In genomic region chr10:53358971-53359370, GRCh38 we compare ENCODE assay signal across 6 cellular contexts.
DNase-seq lines count a peak whose midpoint lies in the region; FAIRE-seq and TF ChIP-seq lines count a peak whose summit lies in the region.
"Not testable (repeated sequence)": the region's sequence is repeated elsewhere in the genome, so short reads cannot be mapped to it uniquely, and the experiment has no call there.

No MANE protein-coding gene starts in this region.

- H3K4me2 ChIP-seq in H9 (ENCODE audit: insufficient read depth, insufficient read length, low read length) = not testable (repeated sequence)
- peak overlapping the region in 1 of 2 experiments; percentile 37; a peak in 1 of 4 replicates for H3K4me2 ChIP-seq in H1 (ENCODE audit: insufficient read depth in 1 of 2, low read depth in 2 of 2, low read length in 2 of 2)

- WGBS in H9 (ENCODE audit: extremely low coverage, insufficient read length, low lambda C conversion rate) = no CpG with 5 or more reads among the region's 4 CpGs
- 14% methylated on average over 4 of the region's 4 CpGs for WGBS in HUES64
- WGBS in H1 (ENCODE audit: extremely low coverage in 1 of 2, insufficient coverage in 1 of 2, insufficient read length in 1 of 2, insufficient replicate concordance in 2 of 2, low coverage in 1 of 2, low lambda C conversion rate in 2 of 2, missing lambda C conversion rate in 1 of 2), 2 experiments = 19% methylated on average over 3 of the region's 4 CpGs; no CpG with 5 or more reads in 1 of the 2 experiments

- FAIRE-seq in H1 (lab: Jason Lieb, UNC) = not testable (repeated sequence)

- H2BK20ac ChIP-seq in H9 (ENCODE audit: low read depth, low read length, poor library complexity, severe bottlenecking); H1 (ENCODE audit: low read length): not testable (repeated sequence)

- not testable (repeated sequence) for H2BK120ac ChIP-seq in H9 (ENCODE audit: low read depth, low read length, poor library complexity, severe bottlenecking); H1 (replicated peaks; ENCODE audit: low read depth, low read length)

- H3K4me3 ChIP-seq in HUES64 (ENCODE audit: low read length); H1 (ENCODE audit: extremely low read depth in 1 of 4, insufficient read depth in 2 of 4, low read depth in 3 of 4, low read length in 4 of 4); iPS-18a (ENCODE audit: low read length): not testable (repeated sequence)

- not testable (repeated sequence) for H4K20me1 ChIP-seq in H9 (ENCODE audit: control insufficient read depth, insufficient read depth, insufficient read length); H1 (replicated peaks in 1 of 2; ENCODE audit: control insufficient read depth in 1 of 2, insufficient read depth in 2 of 2, low read length in 2 of 2)

- H3K9ac ChIP-seq in H9 (ENCODE audit: extremely low read depth, insufficient read length, low read length); H1 (replicated peaks in 1 of 4; ENCODE audit: extremely low read depth in 1 of 4, low read depth in 3 of 4, low read length in 3 of 4); iPS-18a (ENCODE audit: low read length): not testable (repeated sequence)
- peak overlapping the region; percentile 12 for H3K9ac ChIP-seq in HUES64 (ENCODE audit: low read depth, low read length)

- H3K36me3 ChIP-seq in HUES64 (ENCODE audit: insufficient read depth, low read length); H1 (ENCODE audit: control insufficient read depth in 2 of 4, insufficient read depth in 4 of 4, low read length in 3 of 4); iPS-18a (ENCODE audit: control insufficient read depth, low read depth, low read length): not testable (repeated sequence)

- H3K23ac ChIP-seq in H9 (ENCODE audit: insufficient read length, low read depth, low read length); H1 (ENCODE audit: insufficient read length): not testable (repeated sequence)

- not testable (repeated sequence) for H2AFZ ChIP-seq in H9 (ENCODE audit: low read length); H1 (ENCODE audit: low read length)

- POLR2A ChIA-PET in H1 (lab: Charles Lee; ENCODE audit: partially characterized antibody) = not testable (repeated sequence)

- H3K4me3 Mint-ChIP-seq in H9 = peak overlapping the region in 1 of 2 experiments; percentile 45; a peak in 1 of 5 replicates
- not testable (repeated sequence) for H3K4me3 Mint-ChIP-seq in mesothelial cell of epicardium

- H3K4me1 ChIP-seq in H9 (ENCODE audit: insufficient read depth, low read length); H1 (replicated peaks in 1 of 4; ENCODE audit: control insufficient read depth in 3 of 4, insufficient read depth in 4 of 4, low read length in 3 of 4): not testable (repeated sequence)
- H3K4me1 ChIP-seq in HUES64 (ENCODE audit: insufficient read depth, low read length) (peaks cover 27% of the 10 kb centered on the region), iPS-18a (ENCODE audit: control insufficient read depth, low read depth, low read length) (peaks cover 13% of the 10 kb centered on the region)

- H3K4ac ChIP-seq in H9 (ENCODE audit: low read depth, low read length); H1 (replicated peaks; ENCODE audit: insufficient read length, low read depth, low read length): not testable (repeated sequence)

- not testable (repeated sequence) for H3K79me2 ChIP-seq in H9 (ENCODE audit: insufficient read depth, low read length); H1 (ENCODE audit: control insufficient read depth in 1 of 2, insufficient read depth in 2 of 2, low read length in 2 of 2)

- not testable (repeated sequence) for H4K91ac ChIP-seq in H9 (ENCODE audit: insufficient read length, low read depth, low read length); H1 (replicated peaks; ENCODE audit: insufficient read length, low read length)

- H3K27ac ChIP-seq in H9 (ENCODE audit: insufficient read length, low read depth, low read length) = peak overlapping the region; percentile 94
- peak overlapping the region; percentile 90 for H3K27ac ChIP-seq in HUES64 (ENCODE audit: low read depth, low read length)
- not testable (repeated sequence) for H3K27ac ChIP-seq in H1 (ENCODE audit: low read depth, low read length)
- H3K27ac ChIP-seq in iPS-18a (ENCODE audit: low read length) = peak overlapping the region; percentile 55

- H2BK15ac ChIP-seq in H9 (ENCODE audit: low read depth, low read length); H1 (ENCODE audit: low read length): not testable (repeated sequence)

- not testable (repeated sequence) for H3K18ac ChIP-seq in H9 (ENCODE audit: insufficient read length, low read depth, low read length); H1 (ENCODE audit: extremely low read depth, low read length)

- TF ChIP-seq CTCF in H9 (conservative IDR thresholded peaks at IDR 0.05); H1 (IDR thresholded peaks at IDR 0.05; ENCODE audit: control extremely low read depth in 1 of 3, insufficient read depth in 1 of 3, low read depth in 1 of 3, low read length in 3 of 3); mesothelial cell of epicardium (IDR thresholded peaks at IDR 0.05; ENCODE audit: unreplicated experiment): not testable (repeated sequence)

- H3K14ac ChIP-seq in H9 (ENCODE audit: insufficient read depth, low read length); H1 (ENCODE audit: insufficient read length): not testable (repeated sequence)

- H4K8ac ChIP-seq in H9 (replicated peaks; ENCODE audit: insufficient read length, low read depth, low read length); H1 (ENCODE audit: extremely low read depth, insufficient read depth, low read length): not testable (repeated sequence)

- H3K79me1 ChIP-seq in H9 (ENCODE audit: insufficient read depth, low read depth, low read length, poor library complexity, severe bottlenecking); H1 (ENCODE audit: low read depth, low read length): not testable (repeated sequence)

- H2AK5ac ChIP-seq in H9 (ENCODE audit: insufficient read length, low read length); H1 (ENCODE audit: low read depth, low read length): not testable (repeated sequence)

- not testable (repeated sequence) for H4K5ac ChIP-seq in H9 (ENCODE audit: insufficient read length, low read depth, low read length)
- peak overlapping the region; percentile 91 for H4K5ac ChIP-seq in H1 (ENCODE audit: insufficient read length, low read depth, low read length)

- DNase-seq in H9 (peak; percentile 80), H1 (ENCODE audit: low read depth in 1 of 2, low spot score in 2 of 2) (peak in 1 of 2 experiments; percentile 41), iPS DF 19.7 (ENCODE audit: low read depth, low spot score) (peak; percentile 80)
- DNase-seq in mesothelial cell of epicardium (ENCODE audit: low spot score in 2 of 2, unreplicated experiment in 2 of 2) = not testable (repeated sequence)

- H3K4me1 Mint-ChIP-seq in H9 = peaks cover 28 to 35% of the 10 kb centered on the region in 2 experiments
- H3K4me1 Mint-ChIP-seq in mesothelial cell of epicardium = peaks cover 24% of the 10 kb centered on the region

- not testable (repeated sequence) for H2BK12ac ChIP-seq in H9 (ENCODE audit: insufficient read length, low read depth, low read length); H1 (ENCODE audit: low read depth, low read length)

- not testable (repeated sequence) for H2BK5ac ChIP-seq in H9 (ENCODE audit: insufficient read length, low read length)
- H2BK5ac ChIP-seq in H1 (ENCODE audit: low read depth, low read length) = peak overlapping the region; percentile 96; the same call in 1 of the 2 replicates

- not testable (repeated sequence) for TF ChIP-seq RAD21 in H1 (IDR thresholded peaks at IDR 0.05 in 1 of 2, conservative IDR thresholded peaks at IDR 0.05 in 1 of 2; ENCODE audit: low read depth in 2 of 2, low read length in 2 of 2)

- not testable (repeated sequence) for H3T11ph ChIP-seq in H9 (ENCODE audit: low read length)

- not testable (repeated sequence) for H3K9me3 ChIP-seq in H9 (ENCODE audit: control insufficient read depth, low read depth, low read length); HUES64 (ENCODE audit: insufficient read depth, low read depth, low read length); H1 (ENCODE audit: insufficient read depth in 2 of 2, low read depth in 1 of 2, low read length in 1 of 2); iPS-18a (ENCODE audit: control insufficient read depth, low read depth, low read length)

- H3K27me3 Mint-ChIP-seq in H9 (ENCODE audit: low read depth); mesothelial cell of epicardium (ENCODE audit: low read depth): not testable (repeated sequence)

- H3K36me3 Mint-ChIP-seq in H9 (ENCODE audit: insufficient read depth in 1 of 3, low read depth in 3 of 3) = peaks cover 22 to 28% (median 22%) of the 10 kb centered on the region in 3 experiments
- not testable (repeated sequence) for H3K36me3 Mint-ChIP-seq in mesothelial cell of epicardium

- H3K23me2 ChIP-seq in H9 (ENCODE audit: insufficient read length, low read depth, low read length, poor library complexity, severe bottlenecking); H1 (ENCODE audit: low read depth, low read length): not testable (repeated sequence)

- TF ChIP-seq EP300 in H1 (IDR thresholded peaks at IDR 0.05; ENCODE audit: borderline replicate concordance in 1 of 2, low read depth in 2 of 2, low read length in 2 of 2) = not testable (repeated sequence)

- H3K27me3 ChIP-seq in H9 (ENCODE audit: insufficient read depth, low read length); HUES64 (ENCODE audit: insufficient read depth, low read length); H1 (replicated peaks in 1 of 4; ENCODE audit: control insufficient read depth in 3 of 4, extremely low read depth in 1 of 4, insufficient read depth in 3 of 4, low read length in 3 of 4); iPS-18a (ENCODE audit: control insufficient read depth, insufficient read depth, low read length): not testable (repeated sequence)

- not testable (repeated sequence) for TF ChIP-seq POLR2A in H1 (IDR thresholded peaks at IDR 0.05; ENCODE audit: control extremely low read depth in 1 of 2, low read depth in 2 of 2, low read length in 2 of 2)

- not testable (repeated sequence) for H3K56ac ChIP-seq in H9 (ENCODE audit: insufficient read length, low read depth, low read length); H1 (replicated peaks; ENCODE audit: insufficient read length, low read depth, low read length)

- H3K27ac Mint-ChIP-seq in H9 (peak overlapping the region; percentile 88 to 99 (median 92)), mesothelial cell of epicardium (peak overlapping the region; percentile 60)

- CTCF ChIA-PET in H1 (lab: Charles Lee; ENCODE audit: partially characterized antibody) = interaction anchor here (0.6 kb wide), 1 partner anchor 100 kb away, joined by 4 read pairs; no protein-coding TSS in a partner anchor

- H3K9me3 Mint-ChIP-seq in H9 (peaks cover 6 to 17% of the 10 kb centered on the region in 2 experiments; a peak in 4 of 5 replicates), mesothelial cell of epicardium (peaks cover 22% of the 10 kb centered on the region)
